Comparison of ENCODE assay signal across 15 cellular contexts in the genomic region with DNA sequence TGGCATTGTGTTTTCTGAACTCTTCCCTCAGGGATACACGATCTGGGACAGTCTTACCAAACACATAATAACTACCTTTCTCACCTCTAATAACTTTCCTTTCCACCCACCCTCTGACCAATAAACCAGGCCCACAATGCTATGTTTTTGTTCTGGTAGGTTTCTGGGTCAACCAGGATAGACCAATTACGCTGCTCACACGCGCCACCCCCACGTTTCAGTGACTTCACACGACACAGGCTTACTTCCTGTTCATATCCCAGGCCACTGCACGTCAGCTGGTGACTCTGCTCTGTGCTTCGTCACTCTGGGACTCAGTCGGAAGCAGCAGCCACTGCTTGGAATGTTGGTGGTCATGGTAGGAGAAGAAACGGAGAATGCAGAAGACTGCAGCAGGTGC. TPM values are rescaled to one million over a fixed set of nuclear protein-coding genes. Genes with fewer than 3 reads are reported as not detected.
A peak's percentile ranks its signal among the peaks of the same experiment; 100 is the strongest.
DNase-seq lines count a peak whose midpoint lies in the region; ATAC-seq and TF ChIP-seq lines count a peak whose summit lies in the region.
"Had no signal": no experiment of that assay in that cellular context is flagged by ENCODE, and none has a peak within 500 bp of the region (broad histone marks: within the 10 kb centered on the region; RNA-seq: fewer than 3 reads in every experiment).

No MANE protein-coding gene starts in this region.

- peaks cover 15% of the 10 kb centered on the region for H3K9me3 Mint-ChIP-seq in WTC11
- H3K9me3 Mint-ChIP-seq: activated T-cell treated with anti-CD3 and anti-CD28 coated beads, Interleukin-2, amount 50 U/mL, for 4 hours had no signal

- H3K4me1 ChIP-seq in upper lobe of right lung, result no peaks in the 10 kb centered on the region
- H3K4me1 ChIP-seq: stomach had no signal

- no peak overlapping the region for H3K4me3 Mint-ChIP-seq in WTC11
- H3K4me3 Mint-ChIP-seq: activated T-cell treated with anti-CD3 and anti-CD28 coated beads, Interleukin-2, amount 50 U/mL, for 4 hours; nephron had no signal

- CTCF ChIA-PET in WTC11 (lab: Charles Lee), result interaction anchor here (0.6 to 3.0 kb wide), 3 partner anchors 20 to 206 kb away, joined by 3 to 15 read pairs (median 4); no protein-coding TSS in a partner anchor

- H3K27ac ChIP-seq in upper lobe of right lung, result no peak overlapping the region
- H3K27ac ChIP-seq: dorsolateral prefrontal cortex, stomach had no signal

- H3K4me1 Mint-ChIP-seq in WTC11, result peaks cover 7% of the 10 kb centered on the region
- H3K4me1 Mint-ChIP-seq: nephron had no signal

- peaks cover 25% of the 10 kb centered on the region for H3K27me3 ChIP-seq in upper lobe of right lung

- no peaks in the 10 kb centered on the region for H3K36me3 ChIP-seq in upper lobe of right lung
- H3K36me3 ChIP-seq: stomach had no signal

- DNase-seq in stimulated activated CD4-positive, alpha-beta T cell treated with anti-CD3 and anti-CD28 coated beads, Interleukin-15, amount 100 ng/mL, for 24 hours, result peak; percentile 16
- DNase-seq in stimulated activated CD4-positive, alpha-beta T cell treated with anti-CD3 and anti-CD28 coated beads, Interleukin-2, amount 100 ng/mL, for 48 hours, result no peak
- peak; percentile 13 for DNase-seq in SK-MEL-5 (ENCODE audit: low read depth, low spot score)
- DNase-seq in fibroblast of villous mesenchyme (ENCODE audit: low read depth), result peak; percentile 20
- no peak for DNase-seq in upper lobe of right lung
- DNase-seq in WTC11 (ENCODE audit: low spot score), result no peak
- no peak for DNase-seq in sciatic nerve (ENCODE audit: low spot score)
- DNase-seq in glomerular visceral epithelial cell (ENCODE audit: extremely low spot score), result no peak
- DNase-seq: activated CD4-positive, CD25-positive, alpha-beta regulatory T cell; activated T-cell treated with anti-CD3 and anti-CD28 coated beads, Interleukin-2, amount 50 U/mL, for 4 hours; dorsolateral prefrontal cortex; HCEC 1CT; KG1; stomach had no signal

- peaks cover 46% of the 10 kb centered on the region for H3K27me3 Mint-ChIP-seq in WTC11 (ENCODE audit: low read depth)

- H3K9me3 ChIP-seq in upper lobe of right lung, result no peaks in the 10 kb centered on the region
- H3K9me3 ChIP-seq: stomach had no signal

- no peak overlapping the region for H3K27ac Mint-ChIP-seq in WTC11
- H3K27ac Mint-ChIP-seq: nephron had no signal

- POLR2A ChIA-PET in WTC11 (lab: Charles Lee), result no interaction called here

- H3K4me3 ChIP-seq in fibroblast of villous mesenchyme (ENCODE audit: low read depth, low read length), result no peak overlapping the region
- no peak overlapping the region for H3K4me3 ChIP-seq in upper lobe of right lung
- H3K4me3 ChIP-seq: dorsolateral prefrontal cortex, stomach had no signal

- ATAC-seq in upper lobe of right lung, result peak; percentile 19
- no peak for ATAC-seq in WTC11
- ATAC-seq in sciatic nerve, result no peak

- peaks cover 2% of the 10 kb centered on the region; the same call in 1 of the 2 replicates for H3K36me3 Mint-ChIP-seq in WTC11

- TF ChIP-seq CTCF in fibroblast of villous mesenchyme (IDR thresholded peaks at IDR 0.05; ENCODE audit: insufficient read depth, low read depth, low read length) (no peak), upper lobe of right lung (IDR thresholded peaks at IDR 0.05) (no peak), WTC11 (IDR thresholded peaks at IDR 0.05) (no peak)

- intact Hi-C loops in upper lobe of right lung (cut with DNase I), result no loop called here
- intact Hi-C loops in sciatic nerve (cut with DNase I), result no loop called here

- in situ Hi-C loops in SK-MEL-5 (cut with HindIII; ENCODE audit: low pct_unique_long_range_greater_than_20kb, low sequenced_read_pairs), result no loop called here

TF ChIP-seq in WTC11, 78 proteins besides CTCF, POLR2A, EP300 and RAD21 (continues in another document):
- TF ChIP-seq, protein P1, sequence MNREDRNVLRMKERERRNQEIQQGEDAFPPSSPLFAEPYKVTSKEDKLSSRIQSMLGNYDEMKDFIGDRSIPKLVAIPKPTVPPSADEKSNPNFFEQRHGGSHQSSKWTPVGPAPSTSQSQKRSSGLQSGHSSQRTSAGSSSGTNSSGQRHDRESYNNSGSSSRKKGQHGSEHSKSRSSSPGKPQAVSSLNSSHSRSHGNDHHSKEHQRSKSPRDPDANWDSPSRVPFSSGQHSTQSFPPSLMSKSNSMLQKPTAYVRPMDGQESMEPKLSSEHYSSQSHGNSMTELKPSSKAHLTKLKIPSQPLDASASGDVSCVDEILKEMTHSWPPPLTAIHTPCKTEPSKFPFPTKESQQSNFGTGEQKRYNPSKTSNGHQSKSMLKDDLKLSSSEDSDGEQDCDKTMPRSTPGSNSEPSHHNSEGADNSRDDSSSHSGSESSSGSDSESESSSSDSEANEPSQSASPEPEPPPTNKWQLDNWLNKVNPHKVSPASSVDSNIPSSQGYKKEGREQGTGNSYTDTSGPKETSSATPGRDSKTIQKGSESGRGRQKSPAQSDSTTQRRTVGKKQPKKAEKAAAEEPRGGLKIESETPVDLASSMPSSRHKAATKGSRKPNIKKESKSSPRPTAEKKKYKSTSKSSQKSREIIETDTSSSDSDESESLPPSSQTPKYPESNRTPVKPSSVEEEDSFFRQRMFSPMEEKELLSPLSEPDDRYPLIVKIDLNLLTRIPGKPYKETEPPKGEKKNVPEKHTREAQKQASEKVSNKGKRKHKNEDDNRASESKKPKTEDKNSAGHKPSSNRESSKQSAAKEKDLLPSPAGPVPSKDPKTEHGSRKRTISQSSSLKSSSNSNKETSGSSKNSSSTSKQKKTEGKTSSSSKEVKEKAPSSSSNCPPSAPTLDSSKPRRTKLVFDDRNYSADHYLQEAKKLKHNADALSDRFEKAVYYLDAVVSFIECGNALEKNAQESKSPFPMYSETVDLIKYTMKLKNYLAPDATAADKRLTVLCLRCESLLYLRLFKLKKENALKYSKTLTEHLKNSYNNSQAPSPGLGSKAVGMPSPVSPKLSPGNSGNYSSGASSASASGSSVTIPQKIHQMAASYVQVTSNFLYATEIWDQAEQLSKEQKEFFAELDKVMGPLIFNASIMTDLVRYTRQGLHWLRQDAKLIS (CRISPR knock-in tag; IDR thresholded peaks at IDR 0.05; ENCODE audit: borderline replicate concordance), result no peak
- no peak for TF ChIP-seq ZNF219 (CRISPR knock-in tag; IDR thresholded peaks at IDR 0.05; ENCODE audit: borderline replicate concordance)
- no peak for TF ChIP-seq CBFB (CRISPR knock-in tag; IDR thresholded peaks at IDR 0.05; ENCODE audit: low read depth)
- TF ChIP-seq, protein P2, sequence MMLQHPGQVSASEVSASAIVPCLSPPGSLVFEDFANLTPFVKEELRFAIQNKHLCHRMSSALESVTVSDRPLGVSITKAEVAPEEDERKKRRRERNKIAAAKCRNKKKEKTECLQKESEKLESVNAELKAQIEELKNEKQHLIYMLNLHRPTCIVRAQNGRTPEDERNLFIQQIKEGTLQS (CRISPR knock-in tag; conservative IDR thresholded peaks at IDR 0.05), result no peak
- TF ChIP-seq, protein P3, sequence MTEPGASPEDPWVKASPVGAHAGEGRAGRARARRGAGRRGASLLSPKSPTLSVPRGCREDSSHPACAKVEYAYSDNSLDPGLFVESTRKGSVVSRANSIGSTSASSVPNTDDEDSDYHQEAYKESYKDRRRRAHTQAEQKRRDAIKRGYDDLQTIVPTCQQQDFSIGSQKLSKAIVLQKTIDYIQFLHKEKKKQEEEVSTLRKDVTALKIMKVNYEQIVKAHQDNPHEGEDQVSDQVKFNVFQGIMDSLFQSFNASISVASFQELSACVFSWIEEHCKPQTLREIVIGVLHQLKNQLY (CRISPR knock-in tag; IDR thresholded peaks at IDR 0.05), result no peak
- no peak for TF ChIP-seq MXD4 (CRISPR knock-in tag; IDR thresholded peaks at IDR 0.05; ENCODE audit: borderline replicate concordance)
- no peak for TF ChIP-seq GRHL2 (CRISPR knock-in tag; IDR thresholded peaks at IDR 0.05; ENCODE audit: insufficient replicate concordance, severe bottlenecking)
- TF ChIP-seq IRF2 (CRISPR knock-in tag; IDR thresholded peaks at IDR 0.05; ENCODE audit: borderline replicate concordance, low read depth), result no peak
- no peak for TF ChIP-seq JAZF1 (CRISPR knock-in tag; IDR thresholded peaks at IDR 0.05)
- TF ChIP-seq GABPB1 (CRISPR knock-in tag; IDR thresholded peaks at IDR 0.05), result no peak
- no peak for TF ChIP-seq CREB1 (CRISPR knock-in tag; IDR thresholded peaks at IDR 0.05)
- TF ChIP-seq MYBL2 (CRISPR knock-in tag; IDR thresholded peaks at IDR 0.05), result no peak

RNA-seq across cellular contexts. Expression of a gene that starts 2.5 kb away (rescaled TPM):
- not detected in 2 replicates for total RNA-seq in SK-MEL-5 (2014; rRNA removed; shearing (Covaris generic))
- not detected in 2 replicates for polyA plus RNA-seq in SK-MEL-5 (2015; cell fraction: cytosol; rRNA removed)
- polyA plus RNA-seq in SK-MEL-5 (2015; cell fraction: nucleus; rRNA removed), result not detected in 2 replicates
- total RNA-seq in fibroblast of villous mesenchyme (not detected in 2 replicates), upper lobe of right lung (not detected), WTC11 (2021) (not detected in 3 replicates), sciatic nerve (not detected)
- total RNA-seq: activated T-cell treated with anti-CD3 and anti-CD28 coated beads, Interleukin-2, amount 50 U/mL, for 4 hours; dorsolateral prefrontal cortex; stomach had no signal
- polyA plus RNA-seq: stomach had no signal

RNA-seq across cellular contexts. Expression of a gene that starts 10.1 kb away (rescaled TPM):
- not detected in 2 replicates for total RNA-seq in SK-MEL-5 (2014; rRNA removed; shearing (Covaris generic))
- not detected in 2 replicates for polyA plus RNA-seq in SK-MEL-5 (2015; cell fraction: cytosol; rRNA removed)
- polyA plus RNA-seq in SK-MEL-5 (2015; cell fraction: nucleus; rRNA removed), result not detected in 2 replicates
- total RNA-seq in fibroblast of villous mesenchyme, result not detected in 2 replicates
- not detected for total RNA-seq in upper lobe of right lung
- not detected in 3 replicates for total RNA-seq in WTC11 (2021)
- total RNA-seq in sciatic nerve, result not detected
- total RNA-seq: activated T-cell treated with anti-CD3 and anti-CD28 coated beads, Interleukin-2, amount 50 U/mL, for 4 hours; stomach had no signal
- polyA plus RNA-seq: stomach had no signal

RNA-seq across cellular contexts. Expression of a gene that starts 11.2 kb away (rescaled TPM):
- not detected in 2 replicates for total RNA-seq in SK-MEL-5 (2014; rRNA removed; shearing (Covaris generic))
- not detected in 2 replicates for polyA plus RNA-seq in SK-MEL-5 (2015; cell fraction: cytosol; rRNA removed)
- not detected in 2 replicates for polyA plus RNA-seq in SK-MEL-5 (2015; cell fraction: nucleus; rRNA removed)
- total RNA-seq in fibroblast of villous mesenchyme (not detected in 2 replicates), upper lobe of right lung (not detected), WTC11 (2021) (not detected in 3 replicates), sciatic nerve (not detected)
- total RNA-seq: activated T-cell treated with anti-CD3 and anti-CD28 coated beads, Interleukin-2, amount 50 U/mL, for 4 hours; dorsolateral prefrontal cortex; stomach had no signal
- polyA plus RNA-seq: stomach had no signal

RNA-seq across cellular contexts. Expression of a gene that starts 21.4 kb away (rescaled TPM):
- 0.26 and 0.72 TPM in 2 replicates for total RNA-seq in SK-MEL-5 (2014; rRNA removed; shearing (Covaris generic))
- 0.33 and 0.61 TPM in 2 replicates for polyA plus RNA-seq in SK-MEL-5 (2015; cell fraction: cytosol; rRNA removed)
- not detected in 2 replicates for polyA plus RNA-seq in SK-MEL-5 (2015; cell fraction: nucleus; rRNA removed)
- total RNA-seq in fibroblast of villous mesenchyme (not detected in 2 replicates), upper lobe of right lung (not detected), WTC11 (2021) (not detected in 3 replicates), sciatic nerve (not detected)
- total RNA-seq: activated T-cell treated with anti-CD3 and anti-CD28 coated beads, Interleukin-2, amount 50 U/mL, for 4 hours; stomach had no signal
- polyA plus RNA-seq: stomach had no signal

RNA-seq across cellular contexts. Expression of a gene that starts 34.4 kb away (rescaled TPM):
- total RNA-seq in SK-MEL-5 (2014; rRNA removed; shearing (Covaris generic)), result not detected in 2 replicates
- polyA plus RNA-seq in SK-MEL-5 (2015; cell fraction: cytosol; rRNA removed), result not detected in 2 replicates
- not detected in 2 replicates for polyA plus RNA-seq in SK-MEL-5 (2015; cell fraction: nucleus; rRNA removed)
- total RNA-seq in fibroblast of villous mesenchyme (not detected in 2 replicates), upper lobe of right lung (not detected), WTC11 (2021) (not detected in 3 replicates), sciatic nerve (not detected)
- total RNA-seq: activated T-cell treated with anti-CD3 and anti-CD28 coated beads, Interleukin-2, amount 50 U/mL, for 4 hours; dorsolateral prefrontal cortex; stomach had no signal

Comparison
In these comparisons a context has a peak if more than half of its experiments do, and no peak if none do; other contexts are left out.
1. DNase-seq: peak in stimulated activated CD4-positive, alpha-beta T cell treated with anti-CD3 and anti-CD28 coated beads, Interleukin-15, amount 100 ng/mL, for 24 hours (single experiment), SK-MEL-5 (single experiment) and fibroblast of villous mesenchyme (single experiment); none in stimulated activated CD4-positive, alpha-beta T cell treated with anti-CD3 and anti-CD28 coated beads, Interleukin-2, amount 100 ng/mL, for 48 hours (0 of 2), upper lobe of right lung (single experiment), WTC11 (single experiment), sciatic nerve (single experiment) and glomerular visceral epithelial cell (single experiment).